In the genomic region with DNA sequence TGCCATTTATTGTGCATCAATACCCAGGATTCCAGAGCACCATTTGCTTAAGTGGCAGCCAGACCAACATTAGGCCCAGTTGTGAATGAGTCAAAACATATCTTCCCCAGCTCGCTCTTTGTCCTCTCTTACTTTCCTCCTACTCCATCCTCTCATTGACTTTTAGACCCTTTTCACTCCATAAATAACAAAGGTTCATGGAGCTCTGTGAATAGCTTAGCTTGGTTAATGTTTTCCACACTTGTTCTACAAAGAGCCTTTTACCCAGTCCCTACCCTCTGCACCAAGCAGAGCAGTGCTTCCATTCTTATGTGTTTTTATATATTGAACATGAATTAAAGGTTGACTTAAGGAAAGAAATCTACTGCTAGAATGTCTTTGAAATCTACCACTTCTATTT, we compare ENCODE assay signal across 32 cellular contexts.
"Had no signal": no experiment of that assay in that cellular context is flagged by ENCODE, and none has a peak within 500 bp of the region (broad histone marks: within the 10 kb centered on the region; RNA-seq: fewer than 3 reads in every experiment).

No MANE protein-coding gene starts in this region.

- H3K27ac ChIP-seq: ovary, parathyroid adenoma, psoas muscle, skin epidermis, spleen, suprapubic skin, testis, tibial artery, transverse colon, upper lobe of right lung, uterus had no signal

- H3K79me2 ChIP-seq: parathyroid adenoma had no signal

- H2AFZ ChIP-seq: parathyroid adenoma had no signal

- H3K9me3 ChIP-seq: ovary, psoas muscle, spleen, suprapubic skin, testis, tibial artery, transverse colon, upper lobe of right lung, uterus had no signal

- ATAC-seq: naive thymus-derived CD8-positive, alpha-beta T cell; natural killer cell treated with Interleukin-12 subunit alpha and Interleukin-12 subunit beta and Interleukin-15 and Interleukin-18, amount 100 ng/mL, for 72 hours; psoas muscle; right cardiac atrium; sciatic nerve; stimulated activated memory B cell treated with anti-CD40 and anti-IgM and Interleukin-4, amounts not matched to agents 10 μg/mL and 1 μg/mL and 100 μg/mL, for 72 hours; stimulated activated naive CD8-positive, alpha-beta T cell treated with anti-CD3 and anti-CD28 coated beads, Interleukin-15, amount 100 ng/mL, for 72 hours; stimulated activated naive CD8-positive, alpha-beta T cell treated with anti-CD3 and anti-CD28 coated beads, Interleukin-15, Interleukin-2, amounts not matched to agents 100 U/mL and 50 U/mL, for 24 hours; upper lobe of right lung had no signal

- H3K9me3 Mint-ChIP-seq: nephron progenitor cell; stimulated activated memory B cell treated with anti-CD40 and anti-IgM and Interleukin-4, amounts not matched to agents 10 μg/mL and 1 μg/mL and 100 μg/mL, for 72 hours had no signal

- H3K36me3 Mint-ChIP-seq: naive thymus-derived CD8-positive, alpha-beta T cell; natural killer cell treated with Interleukin-12 subunit alpha and Interleukin-12 subunit beta and Interleukin-15 and Interleukin-18, amount 100 ng/mL, for 72 hours; stimulated activated memory B cell treated with anti-CD40 and anti-IgM and Interleukin-4, amounts not matched to agents 10 μg/mL and 1 μg/mL and 100 μg/mL, for 72 hours; type B pancreatic cell had no signal

- DNase-seq: naive thymus-derived CD8-positive, alpha-beta T cell; nephron progenitor cell; occipital lobe; ovary; posterior cingulate gyrus; psoas muscle; right cardiac atrium; spleen; stimulated activated CD4-positive, alpha-beta T cell treated with anti-CD3 and anti-CD28 coated beads, Interleukin-12 subunit alpha, Interleukin-12 subunit beta, amount 100 ng/mL, for 4 hours; stimulated activated CD4-positive, alpha-beta T cell treated with anti-CD3 and anti-CD28 coated beads, Interleukin-1b, Interleukin-23, amount 100 ng/mL, for 48 hours; stimulated activated CD4-positive, alpha-beta T cell treated with anti-CD3 and anti-CD28 coated beads, Interleukin-4, amount 100 ng/mL, for 1 hour; stimulated activated CD4-positive, alpha-beta T cell treated with anti-CD3 and anti-CD28 coated beads, Interleukin-4, amount 100 ng/mL, for 4 hours; stimulated activated CD8-positive, alpha-beta memory T cell treated with anti-CD3 and anti-CD28 coated beads, Interleukin-4, amount 100 ng/mL, for 48 hours; stimulated activated naive CD4-positive, alpha-beta T cell; stimulated activated naive CD8-positive, alpha-beta T cell treated with anti-CD3 and anti-CD28 coated beads, Interleukin-15, amount 100 ng/mL, for 72 hours; stimulated activated naive CD8-positive, alpha-beta T cell treated with anti-CD3 and anti-CD28 coated beads, Interleukin-15, Interleukin-2, amounts not matched to agents 100 U/mL and 50 U/mL, for 24 hours; substantia nigra; testis; tibial artery; transverse colon; upper lobe of right lung; uterus had no signal

- H3K27me3 Mint-ChIP-seq: natural killer cell treated with Interleukin-12 subunit alpha and Interleukin-12 subunit beta and Interleukin-15 and Interleukin-18, amount 100 ng/mL, for 72 hours; progenitor cell of endocrine pancreas; stimulated activated memory B cell treated with anti-CD40 and anti-IgM and Interleukin-4, amounts not matched to agents 10 μg/mL and 1 μg/mL and 100 μg/mL, for 72 hours; type B pancreatic cell had no signal

- H3K27ac Mint-ChIP-seq: natural killer cell treated with Interleukin-12 subunit alpha and Interleukin-12 subunit beta and Interleukin-15 and Interleukin-18, amount 100 ng/mL, for 72 hours; nephron progenitor cell; progenitor cell of endocrine pancreas; stimulated activated naive CD8-positive, alpha-beta T cell treated with anti-CD3 and anti-CD28 coated beads, Interleukin-15, amount 100 ng/mL, for 72 hours; type B pancreatic cell had no signal

- H3K4me2 ChIP-seq: smooth muscle cell had no signal

- H3K4me1 ChIP-seq: parathyroid adenoma, psoas muscle, spleen, suprapubic skin, testis, tibial artery, transverse colon, upper lobe of right lung, uterus had no signal

- H3K36me3 ChIP-seq: ovary, spleen, suprapubic skin, tibial artery, transverse colon, upper lobe of right lung, uterus had no signal

- H3K9ac ChIP-seq: parathyroid adenoma had no signal

- H3K4me3 ChIP-seq: ovary, psoas muscle, skin epidermis, smooth muscle cell, spleen, suprapubic skin, testis, tibial artery, transverse colon, upper lobe of right lung, uterus had no signal

- H3K27me3 ChIP-seq: ovary, spleen, suprapubic skin, testis, tibial artery, transverse colon, upper lobe of right lung, uterus had no signal

- H3K4me3 Mint-ChIP-seq: naive thymus-derived CD8-positive, alpha-beta T cell; natural killer cell treated with Interleukin-12 subunit alpha and Interleukin-12 subunit beta and Interleukin-15 and Interleukin-18, amount 100 ng/mL, for 72 hours; nephron progenitor cell; neural crest cell; stimulated activated memory B cell treated with anti-CD40 and anti-IgM and Interleukin-4, amounts not matched to agents 10 μg/mL and 1 μg/mL and 100 μg/mL, for 72 hours; stimulated activated naive CD8-positive, alpha-beta T cell treated with anti-CD3 and anti-CD28 coated beads, Interleukin-15, amount 100 ng/mL, for 72 hours; type B pancreatic cell had no signal
